1 cellular context compared by ENCODE assay signal in the genomic region with DNA sequence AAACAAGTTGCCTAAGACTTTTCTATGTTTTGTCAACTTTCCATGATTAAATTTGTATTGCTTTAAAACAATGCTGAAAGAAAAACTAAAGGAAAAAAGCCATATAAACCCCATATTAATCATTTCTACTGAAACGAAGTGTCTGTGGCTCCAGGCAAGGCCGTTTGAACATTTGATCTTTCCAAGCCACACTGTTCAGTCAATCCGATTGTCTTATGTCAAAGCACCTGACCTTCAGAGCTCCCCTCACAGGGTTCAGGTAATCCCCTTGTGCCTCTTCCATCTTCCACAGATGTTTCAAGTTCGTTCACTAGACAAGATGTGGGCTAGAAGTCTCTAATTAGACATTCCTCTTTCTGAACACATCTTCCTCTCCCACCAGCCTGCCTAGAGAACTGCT.
TF ChIP-seq lines count a peak whose summit lies in the region.

No MANE protein-coding gene starts in this region.

TF ChIP-seq in SK-N-SH, 30 proteins besides CTCF, POLR2A, EP300 and RAD21 (continued from another document):
- TF ChIP-seq, protein P1, sequence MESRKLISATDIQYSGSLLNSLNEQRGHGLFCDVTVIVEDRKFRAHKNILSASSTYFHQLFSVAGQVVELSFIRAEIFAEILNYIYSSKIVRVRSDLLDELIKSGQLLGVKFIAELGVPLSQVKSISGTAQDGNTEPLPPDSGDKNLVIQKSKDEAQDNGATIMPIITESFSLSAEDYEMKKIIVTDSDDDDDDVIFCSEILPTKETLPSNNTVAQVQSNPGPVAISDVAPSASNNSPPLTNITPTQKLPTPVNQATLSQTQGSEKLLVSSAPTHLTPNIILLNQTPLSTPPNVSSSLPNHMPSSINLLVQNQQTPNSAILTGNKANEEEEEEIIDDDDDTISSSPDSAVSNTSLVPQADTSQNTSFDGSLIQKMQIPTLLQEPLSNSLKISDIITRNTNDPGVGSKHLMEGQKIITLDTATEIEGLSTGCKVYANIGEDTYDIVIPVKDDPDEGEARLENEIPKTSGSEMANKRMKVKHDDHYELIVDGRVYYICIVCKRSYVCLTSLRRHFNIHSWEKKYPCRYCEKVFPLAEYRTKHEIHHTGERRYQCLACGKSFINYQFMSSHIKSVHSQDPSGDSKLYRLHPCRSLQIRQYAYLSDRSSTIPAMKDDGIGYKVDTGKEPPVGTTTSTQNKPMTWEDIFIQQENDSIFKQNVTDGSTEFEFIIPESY (IDR thresholded peaks at IDR 0.05; ENCODE audit: borderline replicate concordance, low read depth), result no peak
- TF ChIP-seq YY1 (IDR thresholded peaks at IDR 0.05; ENCODE audit: low read depth), result no peak
- no peak for TF ChIP-seq RXRA (IDR thresholded peaks at IDR 0.05; ENCODE audit: borderline replicate concordance, low read depth)
- TF ChIP-seq FOXM1 (IDR thresholded peaks at IDR 0.05; ENCODE audit: low read depth), result no peak
- TF ChIP-seq RFX5 (IDR thresholded peaks at IDR 0.05; ENCODE audit: low read length), result no peak
- TF ChIP-seq TCF12 (IDR thresholded peaks at IDR 0.05), result no peak
- TF ChIP-seq, protein P2, sequence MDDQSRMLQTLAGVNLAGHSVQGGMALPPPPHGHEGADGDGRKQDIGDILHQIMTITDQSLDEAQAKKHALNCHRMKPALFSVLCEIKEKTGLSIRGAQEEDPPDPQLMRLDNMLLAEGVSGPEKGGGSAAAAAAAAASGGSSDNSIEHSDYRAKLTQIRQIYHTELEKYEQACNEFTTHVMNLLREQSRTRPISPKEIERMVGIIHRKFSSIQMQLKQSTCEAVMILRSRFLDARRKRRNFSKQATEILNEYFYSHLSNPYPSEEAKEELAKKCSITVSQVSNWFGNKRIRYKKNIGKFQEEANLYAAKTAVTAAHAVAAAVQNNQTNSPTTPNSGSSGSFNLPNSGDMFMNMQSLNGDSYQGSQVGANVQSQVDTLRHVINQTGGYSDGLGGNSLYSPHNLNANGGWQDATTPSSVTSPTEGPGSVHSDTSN (IDR thresholded peaks at IDR 0.05), result no peak
- TF ChIP-seq, protein P3, sequence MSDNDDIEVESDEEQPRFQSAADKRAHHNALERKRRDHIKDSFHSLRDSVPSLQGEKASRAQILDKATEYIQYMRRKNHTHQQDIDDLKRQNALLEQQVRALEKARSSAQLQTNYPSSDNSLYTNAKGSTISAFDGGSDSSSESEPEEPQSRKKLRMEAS (IDR thresholded peaks at IDR 0.05; ENCODE audit: low read depth), result no peak
